Comparison of ENCODE assay signal across 21 cellular contexts in the genomic region with DNA sequence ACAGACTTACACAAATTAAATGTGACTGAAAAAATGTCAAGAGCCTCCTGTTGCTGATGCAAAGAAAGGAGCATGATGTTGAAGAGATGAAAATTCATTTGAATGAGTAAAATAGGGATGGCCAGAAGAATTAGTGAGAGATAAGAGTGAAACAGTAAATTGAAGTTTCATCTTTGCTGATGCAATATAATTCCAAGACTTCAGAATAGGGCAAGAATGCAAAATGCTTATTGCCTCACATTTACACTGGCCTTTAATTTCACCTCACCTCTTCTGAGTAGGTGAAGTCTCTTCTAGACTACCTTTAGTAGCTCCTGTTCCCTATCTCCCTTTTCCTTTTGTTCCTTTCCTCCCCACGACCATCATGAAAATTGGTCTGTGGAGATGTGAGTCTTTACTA.
"Had no signal": no experiment of that assay in that cellular context is flagged by ENCODE, and none has a peak within 500 bp of the region (broad histone marks: within the 10 kb centered on the region; RNA-seq: fewer than 3 reads in every experiment).

No MANE protein-coding gene starts in this region.

- H3K27me3 ChIP-seq: brain microvascular endothelial cell, dorsolateral prefrontal cortex, esophagus muscularis mucosa had no signal

- H3K9me3 ChIP-seq: esophagus muscularis mucosa had no signal

- H3K36me3 ChIP-seq: brain microvascular endothelial cell, esophagus muscularis mucosa had no signal

- ATAC-seq: activated naive CD8-positive, alpha-beta T cell treated with anti-CD3 and anti-CD28 coated beads, Interleukin-2, amount 50 U/mL, for 24 hours; WTC11 had no signal

- H3K27ac ChIP-seq: brain microvascular endothelial cell, coronary artery, esophagus muscularis mucosa had no signal

- DNase-seq: activated CD4-positive, alpha-beta memory T cell treated with anti-CD3 and anti-CD28 coated beads, Interleukin-2, amount 10 ng/mL, durations not matched to agents 7 days and 5 days; activated CD4-positive, alpha-beta T cell treated with anti-CD3 and anti-CD28 coated beads for 1 hour; activated CD4-positive, alpha-beta T cell treated with anti-CD3 and anti-CD28 coated beads for 4 hours; activated CD4-positive, alpha-beta T cell treated with anti-CD3 and anti-CD28 coated beads, Interleukin-2, amount 10 ng/mL, durations not matched to agents 7 days and 5 days; activated CD4-positive, alpha-beta T cell treated with anti-CD3 and anti-CD28 coated beads, Interleukin-2, amount 50 U/mL, for 4 hours; activated effector memory CD4-positive, alpha-beta T cell treated with anti-CD3 and anti-CD28 coated beads, Interleukin-2, amount 50 U/mL, for 16 hours; activated naive CD4-positive, alpha-beta T cell treated with anti-CD3 and anti-CD28 coated beads for 36 hours; activated naive CD8-positive, alpha-beta T cell treated with anti-CD3 and anti-CD28 coated beads for 36 hours; activated naive CD8-positive, alpha-beta T cell treated with anti-CD3 and anti-CD28 coated beads, Interleukin-2, amount 50 U/mL, for 24 hours; activated T-cell treated with anti-CD3 and anti-CD28 coated beads, Interleukin-2, amount 50 U/mL, for 1 hour; anterior cingulate cortex; brain microvascular endothelial cell; dorsolateral prefrontal cortex; effector memory CD4-positive, alpha-beta T cell; endodermal cell; foreskin fibroblast; head of caudate nucleus; hippocampal formation had no signal

- H3K4me3 ChIP-seq: coronary artery, esophagus muscularis mucosa had no signal
